10 cellular contexts compared by ENCODE assay signal in the genomic region with DNA sequence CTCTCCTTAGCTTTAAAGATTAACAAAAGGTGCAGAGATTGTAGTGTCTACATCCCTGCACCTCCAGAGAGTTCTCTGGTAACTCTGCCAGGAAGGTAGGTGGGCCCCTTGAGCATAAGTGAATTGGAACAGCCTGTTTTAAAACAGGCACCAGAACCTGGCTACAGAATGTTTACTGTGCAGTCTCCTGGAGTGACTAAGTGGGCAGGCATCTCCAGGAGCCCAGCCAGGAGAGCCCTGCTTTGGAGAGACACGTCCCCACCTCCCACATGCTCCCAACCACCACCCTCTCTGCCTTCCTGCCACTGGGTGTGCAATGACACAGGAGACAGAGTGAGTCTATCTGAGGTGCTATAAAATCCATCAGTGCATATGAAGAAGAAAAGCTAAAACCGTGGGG.
A peak's percentile ranks its signal among the peaks of the same experiment; 100 is the strongest.
DNase-seq lines count a peak whose midpoint lies in the region; ATAC-seq and TF ChIP-seq lines count a peak whose summit lies in the region.
"Had no signal": no experiment of that assay in that cellular context is flagged by ENCODE, and none has a peak within 500 bp of the region (broad histone marks: within the 10 kb centered on the region; RNA-seq: fewer than 3 reads in every experiment).

No MANE protein-coding gene starts in this region.

- H3K4me3 ChIP-seq in choroid plexus epithelial cell (ENCODE audit: low read depth, low read length) = no peak overlapping the region
- H3K4me3 ChIP-seq: SJSA1 had no signal

- DNase-seq in DMS 273 treated with DMSO at 0.1 percent for 48 hours (lab: John Stamatoyannopoulos, UW) (peak; percentile 35), NCI-H2107 treated with DMSO at 0.1 percent for 48 hours (lab: John Stamatoyannopoulos, UW; ENCODE audit: unreplicated experiment) (peak; percentile 35), choroid plexus epithelial cell (ENCODE audit: low read depth) (peak; percentile 51), mesothelial cell of epicardium (ENCODE audit: low spot score in 2 of 2, unreplicated experiment in 2 of 2) (no peak), caudate nucleus (lab: John Stamatoyannopoulos, UW) (no peak)
- DNase-seq in stimulated activated CD4-positive, alpha-beta T cell treated with anti-CD3 and anti-CD28 coated beads, Interleukin-4, amount 100 ng/mL, for 24 hours = no peak
- DNase-seq: activated T-cell treated with anti-CD3 and anti-CD28 coated beads, Interleukin-2, amount 50 U/mL, for 48 hours had no signal

- no peaks in the 10 kb centered on the region for H3K36me3 Mint-ChIP-seq in mesothelial cell of epicardium

- H3K27me3 Mint-ChIP-seq in mesothelial cell of epicardium (ENCODE audit: low read depth) = no peaks in the 10 kb centered on the region

- no peak overlapping the region for H3K4me3 Mint-ChIP-seq in mesothelial cell of epicardium

- no peaks in the 10 kb centered on the region for H3K9me3 Mint-ChIP-seq in mesothelial cell of epicardium

- ATAC-seq in GM19463 (IDR thresholded peaks at IDR 0.05; ENCODE audit: unreplicated experiment) = no peak
- no peak for ATAC-seq in GM19467 (IDR thresholded peaks at IDR 0.05; ENCODE audit: unreplicated experiment)

- peaks cover 32% of the 10 kb centered on the region for H3K4me1 Mint-ChIP-seq in mesothelial cell of epicardium

- TF ChIP-seq CTCF in choroid plexus epithelial cell (conservative IDR thresholded peaks at IDR 0.05; ENCODE audit: low read depth, low read length) (no peak), mesothelial cell of epicardium (IDR thresholded peaks at IDR 0.05; ENCODE audit: unreplicated experiment) (no peak)

- H3K27ac Mint-ChIP-seq in mesothelial cell of epicardium = peak overlapping the region; percentile 71

- no peak overlapping the region for H3K27ac ChIP-seq in caudate nucleus (ENCODE audit: low read depth, low read length)
- H3K27ac ChIP-seq: SJSA1 had no signal

Comparison
In these comparisons a context has a peak if more than half of its experiments do, and no peak if none do; other contexts are left out.
1. DNase-seq: peak in DMS 273 treated with DMSO at 0.1 percent for 48 hours (single experiment), NCI-H2107 treated with DMSO at 0.1 percent for 48 hours (single experiment) and choroid plexus epithelial cell (single experiment); none in mesothelial cell of epicardium (0 of 2), stimulated activated CD4-positive, alpha-beta T cell treated with anti-CD3 and anti-CD28 coated beads, Interleukin-4, amount 100 ng/mL, for 24 hours (single experiment) and caudate nucleus (0 of 61).